Comparison of ENCODE assay signal across 16 cellular contexts in genomic region chr3:75341324-75342067, GRCh38.
DNase-seq lines count a peak whose midpoint lies in the region; ATAC-seq, FAIRE-seq and TF ChIP-seq lines count a peak whose summit lies in the region.
"Had no signal": no experiment of that assay in that cellular context is flagged by ENCODE, and none has a peak within 500 bp of the region (broad histone marks: within the 10 kb centered on the region; RNA-seq: fewer than 3 reads in every experiment).

No MANE protein-coding gene starts in this region.

- H3K9ac ChIP-seq in HUES6 (ENCODE audit: low read length) (no peak overlapping the region), HepG2 (ENCODE audit: insufficient read depth, low read depth, low read length) (no peak overlapping the region)

- 0 out of 2 replicates have a peak, but pooled peaks have one; percentile 10 for TF ChIP-seq CTCF in BJ (IDR thresholded peaks at IDR 0.05; ENCODE audit: insufficient read depth, low read depth, low read length)
- TF ChIP-seq CTCF in brain microvascular endothelial cell (IDR thresholded peaks at IDR 0.05; ENCODE audit: low read depth, low read length, missing control alignments): peak; percentile 13
- peak; percentile 12; the same call in 1 of the 2 replicates for TF ChIP-seq CTCF in HepG2 (CRISPR knock-in tag; IDR thresholded peaks at IDR 0.05)
- TF ChIP-seq CTCF in adrenal gland (IDR thresholded peaks at IDR 0.05): no peak
- TF ChIP-seq CTCF in esophagus squamous epithelium (IDR thresholded peaks at IDR 0.05): no peak

- CTCF ChIA-PET in BJ (lab: Yijun Ruan, JAX): no interaction called here
- CTCF ChIA-PET in HepG2 (lab: Yijun Ruan, JAX; ENCODE audit: low intra/inter-chr PET ratio, low total read pairs): no interaction called here

- TF ChIP-seq POLR2A in HepG2 (IDR thresholded peaks at IDR 0.05; ENCODE audit: insufficient read depth in 1 of 2, low read depth in 2 of 2, low read length in 2 of 2) (no peak), adrenal gland (IDR thresholded peaks at IDR 0.05) (no peak), esophagus squamous epithelium (IDR thresholded peaks at IDR 0.05) (no peak)

- intact Hi-C loops in HepG2 (cut with micrococcal nuclease; ENCODE audit: unreplicated experiment): no loop called here
- intact Hi-C loops in adrenal gland (cut with DNase I): no loop called here
- intact Hi-C loops in esophagus squamous epithelium (cut with DNase I): no loop called here

- in situ Hi-C loops in brain microvascular endothelial cell (cut with HindIII; ENCODE audit: low pct_ligation_motif_present, low sequenced_read_pairs): no loop called here
- in situ Hi-C loops in HepG2 (cut with HindIII; ENCODE audit: extremely low pct_ligation_motif_present, low pct_unique_long_range_greater_than_20kb): no loop called here

- POLR2A ChIA-PET in BJ (lab: Charles Lee) (no interaction called here), HepG2 (lab: Yijun Ruan, JAX) (no interaction called here)

- no TSS peak for BruUV-seq in HepG2 (replicated peaks; lab: Mats Ljungman, UMichigan)

- H3K9me3 ChIP-seq in HUES6 (ENCODE audit: control insufficient read depth, insufficient read depth, low read depth, low read length) (no peaks in the 10 kb centered on the region), HepG2 (ENCODE audit: low read length) (no peaks in the 10 kb centered on the region), adrenal gland (replicated peaks in 1 of 3) (no peaks in the 10 kb centered on the region), esophagus squamous epithelium (no peaks in the 10 kb centered on the region)
- H3K9me3 ChIP-seq: prostate gland had no signal

- H3K4me1 ChIP-seq in HUES6 (ENCODE audit: control insufficient read depth, insufficient read depth, low read length): peaks cover 5% of the 10 kb centered on the region
- H3K4me1 ChIP-seq in HepG2 (ENCODE audit: insufficient read depth, low read length): no peaks in the 10 kb centered on the region
- H3K4me1 ChIP-seq in adrenal gland (replicated peaks in 1 of 2): no peaks in the 10 kb centered on the region
- H3K4me1 ChIP-seq in esophagus squamous epithelium: no peaks in the 10 kb centered on the region
- H3K4me1 ChIP-seq: prostate gland had no signal

- peak; percentile 82 for ATAC-seq in HepG2
- ATAC-seq: left colon, Panc1 had no signal

- H2AFZ ChIP-seq in HepG2 (ENCODE audit: low read length): no peak overlapping the region

- TF ChIP-seq RAD21 in HepG2 (CRISPR knock-in tag; IDR thresholded peaks at IDR 0.05): no peak

- WGBS in HepG2 (ENCODE audit: low lambda C conversion rate): 6% methylated on average over 11 of the region's 12 CpGs
- WGBS in adrenal gland, 4 donors: 45 to 65% (median 46%) methylated on average over 12 of the region's 12 CpGs
- WGBS in esophagus squamous epithelium, 2 donors: 49 to 59% methylated on average over 11 to 12 of the region's 12 CpGs

- H3K27me3 ChIP-seq in BJ (ENCODE audit: control insufficient read depth, insufficient read depth, low read length) (peaks cover 2% of the 10 kb centered on the region; the same call in 1 of the 2 replicates), HUES6 (ENCODE audit: control insufficient read depth, insufficient read depth, low read length) (peaks cover 4% of the 10 kb centered on the region; the same call in 1 of the 2 replicates), brain microvascular endothelial cell (replicated peaks) (no peaks in the 10 kb centered on the region), HepG2 (ENCODE audit: control insufficient read depth in 1 of 2, insufficient read depth in 2 of 2, low read length in 2 of 2) (peaks cover 0 to 8% of the 10 kb centered on the region in 2 experiments; a peak in 1 of 5 replicates), adrenal gland (no peaks in the 10 kb centered on the region), esophagus squamous epithelium (no peaks in the 10 kb centered on the region)
- H3K27me3 ChIP-seq: dorsolateral prefrontal cortex had no signal

- TF ChIP-seq EP300 in HepG2 (IDR thresholded peaks at IDR 0.05; ENCODE audit: low read depth in 2 of 2, low read length in 2 of 2) (no peak), HepG2 (CRISPR knock-in tag; IDR thresholded peaks at IDR 0.05; ENCODE audit: borderline replicate concordance) (no peak)

- no peaks in the 10 kb centered on the region for H3K79me2 ChIP-seq in HepG2 (ENCODE audit: insufficient read depth, low read length)

- H3K36me3 ChIP-seq in BJ (ENCODE audit: control insufficient read depth, insufficient read depth, low read length): no peaks in the 10 kb centered on the region
- no peaks in the 10 kb centered on the region for H3K36me3 ChIP-seq in HUES6 (ENCODE audit: control insufficient read depth, insufficient read depth, low read length)
- no peaks in the 10 kb centered on the region for H3K36me3 ChIP-seq in brain microvascular endothelial cell (replicated peaks)
- no peaks in the 10 kb centered on the region for H3K36me3 ChIP-seq in HepG2 (replicated peaks in 1 of 2; ENCODE audit: control insufficient read depth in 1 of 2, insufficient read depth in 2 of 2, low read length in 2 of 2)
- H3K36me3 ChIP-seq in adrenal gland (replicated peaks in 1 of 2): no peaks in the 10 kb centered on the region
- no peaks in the 10 kb centered on the region for H3K36me3 ChIP-seq in esophagus squamous epithelium
- H3K36me3 ChIP-seq: prostate gland had no signal

- no peak overlapping the region for H3K4me2 ChIP-seq in HepG2 (ENCODE audit: low read depth, low read length)

- no peak for FAIRE-seq in HepG2 (lab: Jason Lieb, UNC)

- no peaks in the 10 kb centered on the region for H4K20me1 ChIP-seq in HepG2 (ENCODE audit: insufficient read depth, low read length)

- H3K27ac ChIP-seq in HUES6 (ENCODE audit: low read depth, low read length) (no peak overlapping the region), brain microvascular endothelial cell (no peak overlapping the region), HepG2 (ENCODE audit: extremely low read length, insufficient read depth, low read length) (no peak overlapping the region), adrenal gland (no peak overlapping the region), esophagus squamous epithelium (no peak overlapping the region)
- H3K27ac ChIP-seq: dorsolateral prefrontal cortex, prostate gland had no signal

- H3K4me3 ChIP-seq in BJ (ENCODE audit: low read depth, low read length): no peak overlapping the region
- H3K4me3 ChIP-seq in HUES6 (ENCODE audit: low read depth, low read length): peak overlapping the region; percentile 4; the same call in 1 of the 2 replicates
- no peak overlapping the region for H3K4me3 ChIP-seq in brain microvascular endothelial cell (ENCODE audit: low read depth, low read length)
- H3K4me3 ChIP-seq in HepG2 (replicated peaks in 1 of 3; ENCODE audit: insufficient read depth in 1 of 3, low read depth in 2 of 3, low read length in 3 of 3): no peak overlapping the region
- no peak overlapping the region for H3K4me3 ChIP-seq in adrenal gland
- no peak overlapping the region for H3K4me3 ChIP-seq in esophagus squamous epithelium
- H3K4me3 ChIP-seq: dorsolateral prefrontal cortex, prostate gland had no signal

- no peak for DNase-seq in BJ (ENCODE audit: low read depth)
- no peak for DNase-seq in brain microvascular endothelial cell
- DNase-seq in HepG2 (ENCODE audit: low spot score): no peak
- no peak for DNase-seq in adrenal gland
- DNase-seq in HPDE6-E6E7 (ENCODE audit: extremely low spot score): no peak
- DNase-seq in stimulated activated naive CD4-positive, alpha-beta T cell (lab: John Stamatoyannopoulos, UW): no peak
- DNase-seq in esophagus squamous epithelium (lab: John Stamatoyannopoulos, UW): no peak
- DNase-seq: dorsolateral prefrontal cortex, GF-D8, KBM-7, left colon, NCI-H1417 treated with DMSO at 0.1 percent for 48 hours, SW 1271 had no signal

TF ChIP-seq in HepG2, 621 proteins besides CTCF, POLR2A, EP300 and RAD21 (continues in another document):
- TF ChIP-seq PHB2 (IDR thresholded peaks at IDR 0.05; ENCODE audit: partially characterized antibody): no peak
- no peak for TF ChIP-seq ZNF234 (CRISPR knock-in tag; conservative IDR thresholded peaks at IDR 0.05)
- no peak for TF ChIP-seq DRAP1 (CRISPR knock-in tag; IDR thresholded peaks at IDR 0.05)
- no peak for TF ChIP-seq U2AF1 (optimal IDR thresholded peaks at IDR 0.05; ENCODE audit: low read depth, low read length)
- TF ChIP-seq DNMT3B (CRISPR knock-in tag; conservative IDR thresholded peaks at IDR 0.05): no peak
- no peak for TF ChIP-seq RXRB (CRISPR knock-in tag; IDR thresholded peaks at IDR 0.05; ENCODE audit: borderline replicate concordance)
- TF ChIP-seq, protein P1, sequence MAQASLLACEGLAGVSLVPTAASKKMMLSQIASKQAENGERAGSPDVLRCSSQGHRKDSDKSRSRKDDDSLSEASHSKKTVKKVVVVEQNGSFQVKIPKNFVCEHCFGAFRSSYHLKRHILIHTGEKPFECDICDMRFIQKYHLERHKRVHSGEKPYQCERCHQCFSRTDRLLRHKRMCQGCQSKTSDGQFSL (CRISPR knock-in tag; IDR thresholded peaks at IDR 0.05): no peak
- TF ChIP-seq RORA (CRISPR knock-in tag; IDR thresholded peaks at IDR 0.05): no peak
- no peak for TF ChIP-seq FOXO1 (CRISPR knock-in tag; IDR thresholded peaks at IDR 0.05)
- no peak for TF ChIP-seq IRX3 (CRISPR knock-in tag; IDR thresholded peaks at IDR 0.05; ENCODE audit: borderline replicate concordance, low read depth)
- TF ChIP-seq FOXP4 (CRISPR knock-in tag; IDR thresholded peaks at IDR 0.05): no peak
- TF ChIP-seq HNRNPK (IDR thresholded peaks at IDR 0.05; ENCODE audit: low read depth, low read length, poor library complexity, severe bottlenecking): no peak
- no peak for TF ChIP-seq CREB1 (IDR thresholded peaks at IDR 0.05)
- TF ChIP-seq CREB1 (CRISPR knock-in tag; IDR thresholded peaks at IDR 0.05): no peak
- TF ChIP-seq TCF7 (IDR thresholded peaks at IDR 0.05; ENCODE audit: low read depth): no peak

Comparison
In these comparisons a context has a peak if more than half of its experiments do, and no peak if none do; other contexts are left out.
1. CTCF ChIP-seq: peak in BJ (single experiment), brain microvascular endothelial cell (single experiment) and HepG2 (single experiment); none in adrenal gland (0 of 6) and esophagus squamous epithelium (0 of 6).